In the genomic region with DNA sequence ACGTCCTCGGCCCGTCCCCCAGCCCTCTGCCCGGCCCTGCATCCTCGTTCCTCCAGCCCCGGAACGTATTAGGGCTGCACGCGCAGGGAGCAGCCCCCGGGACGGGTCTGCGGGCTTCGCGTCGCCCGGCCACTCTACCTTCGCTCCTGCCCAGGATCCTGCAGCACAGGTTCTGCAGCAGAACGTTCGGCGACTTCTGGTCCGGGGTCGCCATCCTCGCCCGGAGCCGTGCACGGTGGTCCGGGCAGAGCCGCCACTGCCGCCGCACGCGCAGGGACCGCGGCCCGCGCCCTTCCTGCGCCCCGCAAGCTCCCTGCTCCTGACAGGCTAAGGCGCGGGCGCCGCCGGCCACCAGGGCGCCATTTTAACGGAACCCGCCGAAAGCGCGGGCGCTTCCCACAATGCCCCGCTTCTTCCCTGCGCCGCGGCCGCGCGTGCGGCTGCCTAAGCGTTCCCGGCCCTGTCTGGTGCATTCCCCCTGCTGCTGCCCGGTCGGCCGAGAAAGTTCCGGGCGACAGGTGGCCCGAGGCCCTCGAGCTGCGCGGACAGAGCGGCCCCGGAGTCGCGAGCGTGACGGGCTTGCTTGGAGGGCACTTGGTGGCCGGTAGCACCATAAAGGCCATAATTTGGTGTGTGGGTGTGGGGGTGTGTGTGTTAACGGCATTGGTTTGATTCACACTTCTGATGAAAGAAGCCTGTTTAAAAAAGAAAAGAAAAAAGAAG, we compare ENCODE assay signal across 8 cellular contexts. TPM values are rescaled to one million over a fixed set of nuclear protein-coding genes. Genes with fewer than 3 reads are reported as not detected.
DNase-seq lines count a peak whose midpoint lies in the region; ATAC-seq and TF ChIP-seq lines count a peak whose summit lies in the region.

A gene with protein sequence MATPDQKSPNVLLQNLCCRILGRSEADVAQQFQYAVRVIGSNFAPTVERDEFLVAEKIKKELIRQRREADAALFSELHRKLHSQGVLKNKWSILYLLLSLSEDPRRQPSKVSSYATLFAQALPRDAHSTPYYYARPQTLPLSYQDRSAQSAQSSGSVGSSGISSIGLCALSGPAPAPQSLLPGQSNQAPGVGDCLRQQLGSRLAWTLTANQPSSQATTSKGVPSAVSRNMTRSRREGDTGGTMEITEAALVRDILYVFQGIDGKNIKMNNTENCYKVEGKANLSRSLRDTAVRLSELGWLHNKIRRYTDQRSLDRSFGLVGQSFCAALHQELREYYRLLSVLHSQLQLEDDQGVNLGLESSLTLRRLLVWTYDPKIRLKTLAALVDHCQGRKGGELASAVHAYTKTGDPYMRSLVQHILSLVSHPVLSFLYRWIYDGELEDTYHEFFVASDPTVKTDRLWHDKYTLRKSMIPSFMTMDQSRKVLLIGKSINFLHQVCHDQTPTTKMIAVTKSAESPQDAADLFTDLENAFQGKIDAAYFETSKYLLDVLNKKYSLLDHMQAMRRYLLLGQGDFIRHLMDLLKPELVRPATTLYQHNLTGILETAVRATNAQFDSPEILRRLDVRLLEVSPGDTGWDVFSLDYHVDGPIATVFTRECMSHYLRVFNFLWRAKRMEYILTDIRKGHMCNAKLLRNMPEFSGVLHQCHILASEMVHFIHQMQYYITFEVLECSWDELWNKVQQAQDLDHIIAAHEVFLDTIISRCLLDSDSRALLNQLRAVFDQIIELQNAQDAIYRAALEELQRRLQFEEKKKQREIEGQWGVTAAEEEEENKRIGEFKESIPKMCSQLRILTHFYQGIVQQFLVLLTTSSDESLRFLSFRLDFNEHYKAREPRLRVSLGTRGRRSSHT (minus strand): TSS at position 387 of the 723 bp plus-strand sequence. CDS start 173 bp downstream, at position 214.

- H4K20me1 ChIP-seq in Karpas-422 (ENCODE audit: insufficient read depth, low read depth, low read length) (no peaks in the 10 kb centered on the region), neural cell (ENCODE audit: insufficient read depth) (no peaks in the 10 kb centered on the region)

- peaks cover 44% of the 10 kb centered on the region for H3K4me1 ChIP-seq in Karpas-422 (ENCODE audit: low read length)

- TF ChIP-seq EP300 in neural cell (conservative IDR thresholded peaks at IDR 0.05; ENCODE audit: poor library complexity, severe bottlenecking): peak; percentile 50

- H3K27me3 ChIP-seq in Karpas-422 (ENCODE audit: low read length) (no peaks in the 10 kb centered on the region), neural cell (ENCODE audit: insufficient read depth, low read depth, low read length) (no peaks in the 10 kb centered on the region)

- DNase-seq in Daoy (ENCODE audit: low read depth) (peak; percentile 82), Karpas-422 (peak; percentile 93), SHP77 treated with DMSO at 0.1 percent for 48 hours (lab: John Stamatoyannopoulos, UW) (peak; percentile 84), fibroblast of the conjunctiva (ENCODE audit: low read depth) (peak; percentile 63)
- DNase-seq in activated effector memory CD4-positive, alpha-beta T cell treated with anti-CD3 and anti-CD28 coated beads, Interleukin-2, amount 50 U/mL, for 16 hours: peak; percentile 92
- DNase-seq in stimulated activated naive CD8-positive, alpha-beta T cell treated with anti-CD3 and anti-CD28 coated beads, Interleukin-15, amount 100 ng/mL, for 72 hours: peak; percentile 78 to 82

- H3K4me2 ChIP-seq in Karpas-422 (ENCODE audit: low read depth, low read length, poor library complexity, severe bottlenecking): peak within 1 kb of the TSS; percentile 85
- peak within 1 kb of the TSS; percentile 70 for H3K4me2 ChIP-seq in neural cell (ENCODE audit: low read length)

- peaks cover 5% of the 10 kb centered on the region for H3F3A ChIP-seq in neural cell (ENCODE audit: insufficient read depth, low read length, poor library complexity, severe bottlenecking)

- peak within 1 kb of the TSS; percentile 85 for H3K27ac ChIP-seq in Karpas-422 (ENCODE audit: low read length)
- H3K27ac ChIP-seq in neural cell (ENCODE audit: low read length): peak within 1 kb of the TSS; percentile 89

- H3K9me3 Mint-ChIP-seq in stimulated activated naive CD8-positive, alpha-beta T cell treated with anti-CD3 and anti-CD28 coated beads, Interleukin-15, amount 100 ng/mL, for 72 hours: no peaks in the 10 kb centered on the region

- H3K4me1 Mint-ChIP-seq in stimulated activated naive CD8-positive, alpha-beta T cell treated with anti-CD3 and anti-CD28 coated beads, Interleukin-15, amount 100 ng/mL, for 72 hours: peaks cover 52% of the 10 kb centered on the region

- peak; percentile 72 for ATAC-seq in GM21786 (IDR thresholded peaks at IDR 0.05; ENCODE audit: unreplicated experiment)
- ATAC-seq in stimulated activated naive CD8-positive, alpha-beta T cell treated with anti-CD3 and anti-CD28 coated beads, Interleukin-15, amount 100 ng/mL, for 72 hours: peak; percentile 86

- H3K27ac Mint-ChIP-seq in stimulated activated naive CD8-positive, alpha-beta T cell treated with anti-CD3 and anti-CD28 coated beads, Interleukin-15, amount 100 ng/mL, for 72 hours: peak within 1 kb of the TSS; percentile 98 to 100

- no peaks in the 10 kb centered on the region; the same call in 1 of the 2 replicates for H3K9me2 ChIP-seq in Karpas-422 (replicated peaks; ENCODE audit: insufficient read depth, low read length)
- no peaks in the 10 kb centered on the region for H3K9me2 ChIP-seq in neural cell (ENCODE audit: insufficient read depth, low read length)

- peak within 1 kb of the TSS; percentile 90 to 94 for H3K4me3 Mint-ChIP-seq in stimulated activated naive CD8-positive, alpha-beta T cell treated with anti-CD3 and anti-CD28 coated beads, Interleukin-15, amount 100 ng/mL, for 72 hours

- peaks cover 50% of the 10 kb centered on the region for H3K79me2 ChIP-seq in Karpas-422 (ENCODE audit: low read length)
- H3K79me2 ChIP-seq in neural cell (replicated peaks; ENCODE audit: insufficient read depth, low read length): peaks cover 37% of the 10 kb centered on the region

- peak within 1 kb of the TSS; percentile 98 for H3K4me3 ChIP-seq in Karpas-422 (ENCODE audit: low read length)
- H3K4me3 ChIP-seq in neural cell (ENCODE audit: low read length): peak within 1 kb of the TSS; percentile 92

- no peaks in the 10 kb centered on the region for H3K9me3 ChIP-seq in Karpas-422 (ENCODE audit: low read length)
- no peaks in the 10 kb centered on the region for H3K9me3 ChIP-seq in neural cell (ENCODE audit: low read length)

- H3K9ac ChIP-seq in Karpas-422 (ENCODE audit: low read length) (peak within 1 kb of the TSS; percentile 100), neural cell (ENCODE audit: low read length) (peak within 1 kb of the TSS; percentile 94)

- peak; percentile 39 for TF ChIP-seq RAD21 in neural cell (conservative IDR thresholded peaks at IDR 0.05)

- H3K36me3 ChIP-seq in Karpas-422 (ENCODE audit: insufficient read depth, low read length) (no peaks in the 10 kb centered on the region), neural cell (ENCODE audit: insufficient read depth, low read length) (no peaks in the 10 kb centered on the region)

- H2AFZ ChIP-seq in Karpas-422 (ENCODE audit: low read length) (peak within 1 kb of the TSS; percentile 95), neural cell (ENCODE audit: low read depth, low read length) (peak within 1 kb of the TSS; percentile 96)

- TF ChIP-seq CTCF in neural cell (IDR thresholded peaks at IDR 0.05; ENCODE audit: poor library complexity, severe bottlenecking): peak; percentile 20

- H3K27me3 Mint-ChIP-seq in stimulated activated naive CD8-positive, alpha-beta T cell treated with anti-CD3 and anti-CD28 coated beads, Interleukin-15, amount 100 ng/mL, for 72 hours: no peaks in the 10 kb centered on the region

TF ChIP-seq in neural cell, 6 proteins besides CTCF, POLR2A, EP300 and RAD21:
- TF ChIP-seq, protein P1, sequence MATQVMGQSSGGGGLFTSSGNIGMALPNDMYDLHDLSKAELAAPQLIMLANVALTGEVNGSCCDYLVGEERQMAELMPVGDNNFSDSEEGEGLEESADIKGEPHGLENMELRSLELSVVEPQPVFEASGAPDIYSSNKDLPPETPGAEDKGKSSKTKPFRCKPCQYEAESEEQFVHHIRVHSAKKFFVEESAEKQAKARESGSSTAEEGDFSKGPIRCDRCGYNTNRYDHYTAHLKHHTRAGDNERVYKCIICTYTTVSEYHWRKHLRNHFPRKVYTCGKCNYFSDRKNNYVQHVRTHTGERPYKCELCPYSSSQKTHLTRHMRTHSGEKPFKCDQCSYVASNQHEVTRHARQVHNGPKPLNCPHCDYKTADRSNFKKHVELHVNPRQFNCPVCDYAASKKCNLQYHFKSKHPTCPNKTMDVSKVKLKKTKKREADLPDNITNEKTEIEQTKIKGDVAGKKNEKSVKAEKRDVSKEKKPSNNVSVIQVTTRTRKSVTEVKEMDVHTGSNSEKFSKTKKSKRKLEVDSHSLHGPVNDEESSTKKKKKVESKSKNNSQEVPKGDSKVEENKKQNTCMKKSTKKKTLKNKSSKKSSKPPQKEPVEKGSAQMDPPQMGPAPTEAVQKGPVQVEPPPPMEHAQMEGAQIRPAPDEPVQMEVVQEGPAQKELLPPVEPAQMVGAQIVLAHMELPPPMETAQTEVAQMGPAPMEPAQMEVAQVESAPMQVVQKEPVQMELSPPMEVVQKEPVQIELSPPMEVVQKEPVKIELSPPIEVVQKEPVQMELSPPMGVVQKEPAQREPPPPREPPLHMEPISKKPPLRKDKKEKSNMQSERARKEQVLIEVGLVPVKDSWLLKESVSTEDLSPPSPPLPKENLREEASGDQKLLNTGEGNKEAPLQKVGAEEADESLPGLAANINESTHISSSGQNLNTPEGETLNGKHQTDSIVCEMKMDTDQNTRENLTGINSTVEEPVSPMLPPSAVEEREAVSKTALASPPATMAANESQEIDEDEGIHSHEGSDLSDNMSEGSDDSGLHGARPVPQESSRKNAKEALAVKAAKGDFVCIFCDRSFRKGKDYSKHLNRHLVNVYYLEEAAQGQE (IDR thresholded peaks at IDR 0.05; ENCODE audit: borderline replicate concordance): peak; percentile 83
- TF ChIP-seq TAF1 (IDR thresholded peaks at IDR 0.05; ENCODE audit: low read depth) (peak; percentile 90), EZH2 (IDR thresholded peaks at IDR 0.05; ENCODE audit: borderline replicate concordance, insufficient read depth, low read length, poor library complexity, severe bottlenecking) (no peak), MXI1 (conservative IDR thresholded peaks at IDR 0.05; ENCODE audit: poor library complexity, severe bottlenecking) (peak; percentile 79), SMC3 (conservative IDR thresholded peaks at IDR 0.05; ENCODE audit: poor library complexity) (peak; percentile 44), POLR2AphosphoS5 (IDR thresholded peaks at IDR 0.05) (peak; percentile 80)
TF ChIP-seq in neural cell: peak in this region for 5.

RNA-seq across cellular contexts. Expression of the gene that starts here (rescaled TPM):
- 8.8 and 12.2 TPM in 2 replicates for total RNA-seq in Daoy (2014; rRNA removed; shearing (Covaris generic))
- 49.9 and 52.8 TPM in 2 replicates for total RNA-seq in Karpas-422 (2014; rRNA removed; shearing (Covaris generic); ENCODE audit: low replicate concordance)
- polyA plus RNA-seq in neural cell: 20.3 and 29.2 TPM in 2 replicates
- 36.8 and 47.5 TPM in 2 replicates for polyA minus RNA-seq in neural cell

Comparison
In these comparisons a context has a peak if more than half of its experiments do, and no peak if none do; other contexts are left out.
1. Peak in every context shown above with its lines: DNase-seq, ATAC-seq, H3K4me3 ChIP-seq and H3K27ac ChIP-seq.